13 cellular contexts compared by ENCODE assay signal in genomic region chrX:68989865-68990606, GRCh38.
A peak's percentile ranks its signal among the peaks of the same experiment; 100 is the strongest.
DNase-seq lines count a peak whose midpoint lies in the region; ATAC-seq and TF ChIP-seq lines count a peak whose summit lies in the region.
"Had no signal": no experiment of that assay in that cellular context is flagged by ENCODE, and none has a peak within 500 bp of the region (broad histone marks: within the 10 kb centered on the region; RNA-seq: fewer than 3 reads in every experiment).

No MANE protein-coding gene starts in this region.

- H3K4me1 ChIP-seq in lower lobe of right lung, result peaks cover 8% of the 10 kb centered on the region
- H3K4me1 ChIP-seq in vagina, result peaks cover 16% of the 10 kb centered on the region
- H3K4me1 ChIP-seq: A549 had no signal

- H3K27me3 ChIP-seq in lower lobe of right lung (ENCODE audit: low read depth), result no peaks in the 10 kb centered on the region
- H3K27me3 ChIP-seq in vagina, result no peaks in the 10 kb centered on the region
- H3K27me3 ChIP-seq: suprapubic skin had no signal

- peak; percentile 64 to 74 for ATAC-seq in lower lobe of right lung
- no peak for ATAC-seq in GM21528 (IDR thresholded peaks at IDR 0.05; ENCODE audit: low FRiP score, unreplicated experiment)
- ATAC-seq: A549; activated CD4-positive, CD25-positive, alpha-beta regulatory T cell treated with anti-CD3 and anti-CD28 coated beads, Interleukin-2, amount 50 U/mL, for 24 hours had no signal

- H3K36me3 ChIP-seq in lower lobe of right lung (no peaks in the 10 kb centered on the region), vagina (no peaks in the 10 kb centered on the region)
- H3K36me3 ChIP-seq: suprapubic skin had no signal

- no peak for TF ChIP-seq POLR2A in vagina (IDR thresholded peaks at IDR 0.05)

- no peak overlapping the region for H3K27ac ChIP-seq in lower lobe of right lung
- H3K27ac ChIP-seq in vagina, result no peak overlapping the region
- H3K27ac ChIP-seq: A549, suprapubic skin had no signal

- H3K9me3 ChIP-seq in lower lobe of right lung (no peaks in the 10 kb centered on the region), vagina (no peaks in the 10 kb centered on the region)
- H3K9me3 ChIP-seq: A549, suprapubic skin had no signal

- TF ChIP-seq CTCF in lower lobe of right lung (IDR thresholded peaks at IDR 0.05) (no peak), vagina (IDR thresholded peaks at IDR 0.05) (no peak)

- H3K4me3 ChIP-seq in lower lobe of right lung (no peak overlapping the region), vagina (no peak overlapping the region)
- H3K4me3 ChIP-seq: A549, suprapubic skin had no signal

- DNase-seq in NCI-H748 (lab: John Stamatoyannopoulos, UW; ENCODE audit: unreplicated experiment) (peak; percentile 33), NCI-H748 treated with DMSO at 0.1 percent for 48 hours (lab: John Stamatoyannopoulos, UW) (no peak), ecto neural progenitor cell (ENCODE audit: low spot score) (peak; percentile 75), lower lobe of right lung (no peak), vagina (ENCODE audit: extremely low spot score in 2 of 2) (peak; percentile 77 to 95), RPMI8226 (no peak), NCI-H524 treated with DMSO at 0.1 percent for 48 hours (lab: John Stamatoyannopoulos, UW) (no peak)
- DNase-seq: effector memory CD4-positive, alpha-beta T cell; NCI-H2029 treated with DMSO at 0.1 percent for 48 hours had no signal

- intact Hi-C loops in lower lobe of right lung (cut with DNase I), result no loop called here
- intact Hi-C loops in vagina (cut with DNase I), result no loop called here

Comparison
In these comparisons a context has a peak if more than half of its experiments do, and no peak if none do; other contexts are left out.
1. DNase-seq: peak in NCI-H748 (single experiment), ecto neural progenitor cell (single experiment) and vagina (2 of 2); none in NCI-H748 treated with DMSO at 0.1 percent for 48 hours (single experiment), lower lobe of right lung (single experiment), RPMI8226 (single experiment) and NCI-H524 treated with DMSO at 0.1 percent for 48 hours (single experiment).